Comparison of ENCODE assay signal across 8 cellular contexts in genomic region chr15:63939531-63940130, GRCh38.
DNase-seq lines count a peak whose midpoint lies in the region; ATAC-seq and TF ChIP-seq lines count a peak whose summit lies in the region.

No MANE protein-coding gene starts in this region.

- no peaks in the 10 kb centered on the region for H3K27me3 Mint-ChIP-seq in WTC11 (ENCODE audit: low read depth)

- DNase-seq in GM04503 (ENCODE audit: low read depth) (peak; percentile 42), WTC11 (ENCODE audit: low spot score) (no peak), glomerular endothelial cell (ENCODE audit: extremely low read depth, low read depth, low spot score) (peak; percentile 90), sciatic nerve (ENCODE audit: low spot score) (no peak), DMS153 treated with DMSO at 0.1 percent for 48 hours (lab: John Stamatoyannopoulos, UW; ENCODE audit: unreplicated experiment) (no peak)

- no peak for TF ChIP-seq CTCF in WTC11 (IDR thresholded peaks at IDR 0.05)

- no peak overlapping the region for H3K4me3 Mint-ChIP-seq in WTC11

- H3K27ac Mint-ChIP-seq in WTC11: peak overlapping the region; percentile 59; the same call in 1 of the 2 replicates

- ATAC-seq in WTC11 (peak; percentile 43), sciatic nerve (peak; percentile 88), HG03025 (IDR thresholded peaks at IDR 0.05; ENCODE audit: low FRiP score, unreplicated experiment) (no peak), HG02870 (IDR thresholded peaks at IDR 0.05; ENCODE audit: unreplicated experiment) (no peak), GM18520 (IDR thresholded peaks at IDR 0.05; ENCODE audit: unreplicated experiment) (no peak)

- H3K9me3 Mint-ChIP-seq in WTC11: no peaks in the 10 kb centered on the region

- intact Hi-C loops in sciatic nerve (cut with DNase I): no loop called here

- POLR2A ChIA-PET in WTC11 (lab: Charles Lee): no interaction called here

- CTCF ChIA-PET in WTC11 (lab: Charles Lee): no interaction called here

- peaks cover 9% of the 10 kb centered on the region for H3K4me1 Mint-ChIP-seq in WTC11

- no peaks in the 10 kb centered on the region for H3K36me3 Mint-ChIP-seq in WTC11

TF ChIP-seq in WTC11, 78 proteins besides CTCF, POLR2A, EP300 and RAD21:
- TF ChIP-seq ZNF396 (CRISPR knock-in tag; IDR thresholded peaks at IDR 0.05; ENCODE audit: borderline replicate concordance): no peak
- TF ChIP-seq GABPB1 (CRISPR knock-in tag; IDR thresholded peaks at IDR 0.05): peak; percentile 69; the same call in 1 of the 2 replicates

Comparison
In these comparisons a context has a peak if more than half of its experiments do, and no peak if none do; other contexts are left out.
1. DNase-seq: peak in GM04503 (single experiment) and glomerular endothelial cell (single experiment); none in WTC11 (single experiment), sciatic nerve (single experiment) and DMS153 treated with DMSO at 0.1 percent for 48 hours (single experiment).
2. ATAC-seq: peak in WTC11 (single experiment) and sciatic nerve (single experiment); none in HG03025 (single experiment), HG02870 (single experiment) and GM18520 (single experiment).